Comparison of ENCODE assay signal across 2 cellular contexts in the genomic region with DNA sequence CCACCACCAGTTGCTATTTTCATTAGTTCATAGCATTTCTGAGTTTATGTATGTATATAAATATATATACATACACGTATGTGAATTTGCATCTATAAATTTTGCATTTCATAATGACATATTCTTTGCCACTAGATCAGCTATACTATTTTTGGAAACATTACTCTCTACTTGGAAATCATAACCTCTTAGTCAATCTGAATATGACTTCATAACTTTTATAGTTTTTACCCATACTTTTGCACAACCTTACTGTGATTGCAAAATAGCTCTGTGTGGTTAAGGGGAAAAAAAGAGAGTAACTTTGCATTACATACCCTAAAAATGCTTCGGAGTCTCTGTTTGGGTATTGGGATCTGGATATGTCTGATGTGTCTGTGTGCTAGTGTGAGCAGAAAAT.
TF ChIP-seq lines count a peak whose summit lies in the region.

No MANE protein-coding gene starts in this region.

TF ChIP-seq in SK-N-SH, 30 proteins besides CTCF, POLR2A, EP300 and RAD21:
- peak; percentile 52; the same call in 1 of the 2 replicates for TF ChIP-seq MEF2A (IDR thresholded peaks at IDR 0.05; ENCODE audit: borderline replicate concordance, low read depth)
- no peak for TF ChIP-seq ELF1 (IDR thresholded peaks at IDR 0.05)
- TF ChIP-seq, protein P1, sequence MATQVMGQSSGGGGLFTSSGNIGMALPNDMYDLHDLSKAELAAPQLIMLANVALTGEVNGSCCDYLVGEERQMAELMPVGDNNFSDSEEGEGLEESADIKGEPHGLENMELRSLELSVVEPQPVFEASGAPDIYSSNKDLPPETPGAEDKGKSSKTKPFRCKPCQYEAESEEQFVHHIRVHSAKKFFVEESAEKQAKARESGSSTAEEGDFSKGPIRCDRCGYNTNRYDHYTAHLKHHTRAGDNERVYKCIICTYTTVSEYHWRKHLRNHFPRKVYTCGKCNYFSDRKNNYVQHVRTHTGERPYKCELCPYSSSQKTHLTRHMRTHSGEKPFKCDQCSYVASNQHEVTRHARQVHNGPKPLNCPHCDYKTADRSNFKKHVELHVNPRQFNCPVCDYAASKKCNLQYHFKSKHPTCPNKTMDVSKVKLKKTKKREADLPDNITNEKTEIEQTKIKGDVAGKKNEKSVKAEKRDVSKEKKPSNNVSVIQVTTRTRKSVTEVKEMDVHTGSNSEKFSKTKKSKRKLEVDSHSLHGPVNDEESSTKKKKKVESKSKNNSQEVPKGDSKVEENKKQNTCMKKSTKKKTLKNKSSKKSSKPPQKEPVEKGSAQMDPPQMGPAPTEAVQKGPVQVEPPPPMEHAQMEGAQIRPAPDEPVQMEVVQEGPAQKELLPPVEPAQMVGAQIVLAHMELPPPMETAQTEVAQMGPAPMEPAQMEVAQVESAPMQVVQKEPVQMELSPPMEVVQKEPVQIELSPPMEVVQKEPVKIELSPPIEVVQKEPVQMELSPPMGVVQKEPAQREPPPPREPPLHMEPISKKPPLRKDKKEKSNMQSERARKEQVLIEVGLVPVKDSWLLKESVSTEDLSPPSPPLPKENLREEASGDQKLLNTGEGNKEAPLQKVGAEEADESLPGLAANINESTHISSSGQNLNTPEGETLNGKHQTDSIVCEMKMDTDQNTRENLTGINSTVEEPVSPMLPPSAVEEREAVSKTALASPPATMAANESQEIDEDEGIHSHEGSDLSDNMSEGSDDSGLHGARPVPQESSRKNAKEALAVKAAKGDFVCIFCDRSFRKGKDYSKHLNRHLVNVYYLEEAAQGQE (IDR thresholded peaks at IDR 0.05; ENCODE audit: low read depth, low read length): no peak
- no peak for TF ChIP-seq SMC3 (IDR thresholded peaks at IDR 0.05; ENCODE audit: low read depth, low read length)
- TF ChIP-seq NFIC (IDR thresholded peaks at IDR 0.05; ENCODE audit: borderline replicate concordance): no peak
- no peak for TF ChIP-seq MXI1 (IDR thresholded peaks at IDR 0.05; ENCODE audit: low read depth, low read length)
- TF ChIP-seq TCF12 (IDR thresholded peaks at IDR 0.05): no peak
- TF ChIP-seq FOXM1 (IDR thresholded peaks at IDR 0.05; ENCODE audit: low read depth): no peak
TF ChIP-seq in SK-N-SH: peak in this region for 1.

TF ChIP-seq in SK-N-SH treated with all-trans-retinoic acid at 6 μM for 48 hours, 23 proteins besides CTCF, POLR2A, EP300 and RAD21:
- TF ChIP-seq, protein P2, sequence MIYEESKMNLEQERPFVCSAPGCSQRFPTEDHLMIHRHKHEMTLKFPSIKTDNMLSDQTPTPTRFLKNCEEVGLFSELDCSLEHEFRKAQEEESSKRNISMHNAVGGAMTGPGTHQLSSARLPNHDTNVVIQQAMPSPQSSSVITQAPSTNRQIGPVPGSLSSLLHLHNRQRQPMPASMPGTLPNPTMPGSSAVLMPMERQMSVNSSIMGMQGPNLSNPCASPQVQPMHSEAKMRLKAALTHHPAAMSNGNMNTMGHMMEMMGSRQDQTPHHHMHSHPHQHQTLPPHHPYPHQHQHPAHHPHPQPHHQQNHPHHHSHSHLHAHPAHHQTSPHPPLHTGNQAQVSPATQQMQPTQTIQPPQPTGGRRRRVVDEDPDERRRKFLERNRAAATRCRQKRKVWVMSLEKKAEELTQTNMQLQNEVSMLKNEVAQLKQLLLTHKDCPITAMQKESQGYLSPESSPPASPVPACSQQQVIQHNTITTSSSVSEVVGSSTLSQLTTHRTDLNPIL (CRISPR knock-in tag; IDR thresholded peaks at IDR 0.05; ENCODE audit: low read depth): no peak
- TF ChIP-seq PPARA (CRISPR knock-in tag; IDR thresholded peaks at IDR 0.05; ENCODE audit: borderline replicate concordance) (no peak), RARB (CRISPR knock-in tag; IDR thresholded peaks at IDR 0.05) (no peak), ZC3H10 (CRISPR knock-in tag; IDR thresholded peaks at IDR 0.05) (no peak), ZNF8 (CRISPR knock-in tag; IDR thresholded peaks at IDR 0.05) (no peak), ARNTL (CRISPR knock-in tag; IDR thresholded peaks at IDR 0.05; ENCODE audit: borderline replicate concordance, low read depth) (no peak), TOX (CRISPR knock-in tag; IDR thresholded peaks at IDR 0.05; ENCODE audit: borderline replicate concordance) (no peak), SNAI2 (CRISPR knock-in tag; IDR thresholded peaks at IDR 0.05) (no peak), ZFP3 (CRISPR knock-in tag; IDR thresholded peaks at IDR 0.05) (no peak), OSR1 (CRISPR knock-in tag; IDR thresholded peaks at IDR 0.05) (no peak), GLIS3 (CRISPR knock-in tag; IDR thresholded peaks at IDR 0.05) (no peak), TCF4 (CRISPR knock-in tag; IDR thresholded peaks at IDR 0.05; ENCODE audit: borderline replicate concordance) (no peak), ZNF565 (CRISPR knock-in tag; conservative IDR thresholded peaks at IDR 0.05; ENCODE audit: low read depth) (no peak), ESRRG (CRISPR knock-in tag; IDR thresholded peaks at IDR 0.05) (no peak), ISL1 (CRISPR knock-in tag; IDR thresholded peaks at IDR 0.05) (no peak)
- TF ChIP-seq, protein P3, sequence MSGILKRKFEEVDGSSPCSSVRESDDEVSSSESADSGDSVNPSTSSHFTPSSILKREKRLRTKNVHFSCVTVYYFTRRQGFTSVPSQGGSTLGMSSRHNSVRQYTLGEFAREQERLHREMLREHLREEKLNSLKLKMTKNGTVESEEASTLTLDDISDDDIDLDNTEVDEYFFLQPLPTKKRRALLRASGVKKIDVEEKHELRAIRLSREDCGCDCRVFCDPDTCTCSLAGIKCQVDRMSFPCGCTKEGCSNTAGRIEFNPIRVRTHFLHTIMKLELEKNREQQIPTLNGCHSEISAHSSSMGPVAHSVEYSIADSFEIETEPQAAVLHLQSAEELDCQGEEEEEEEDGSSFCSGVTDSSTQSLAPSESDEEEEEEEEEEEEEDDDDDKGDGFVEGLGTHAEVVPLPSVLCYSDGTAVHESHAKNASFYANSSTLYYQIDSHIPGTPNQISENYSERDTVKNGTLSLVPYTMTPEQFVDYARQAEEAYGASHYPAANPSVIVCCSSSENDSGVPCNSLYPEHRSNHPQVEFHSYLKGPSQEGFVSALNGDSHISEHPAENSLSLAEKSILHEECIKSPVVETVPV (CRISPR knock-in tag; IDR thresholded peaks at IDR 0.05): no peak
- TF ChIP-seq, protein P4, sequence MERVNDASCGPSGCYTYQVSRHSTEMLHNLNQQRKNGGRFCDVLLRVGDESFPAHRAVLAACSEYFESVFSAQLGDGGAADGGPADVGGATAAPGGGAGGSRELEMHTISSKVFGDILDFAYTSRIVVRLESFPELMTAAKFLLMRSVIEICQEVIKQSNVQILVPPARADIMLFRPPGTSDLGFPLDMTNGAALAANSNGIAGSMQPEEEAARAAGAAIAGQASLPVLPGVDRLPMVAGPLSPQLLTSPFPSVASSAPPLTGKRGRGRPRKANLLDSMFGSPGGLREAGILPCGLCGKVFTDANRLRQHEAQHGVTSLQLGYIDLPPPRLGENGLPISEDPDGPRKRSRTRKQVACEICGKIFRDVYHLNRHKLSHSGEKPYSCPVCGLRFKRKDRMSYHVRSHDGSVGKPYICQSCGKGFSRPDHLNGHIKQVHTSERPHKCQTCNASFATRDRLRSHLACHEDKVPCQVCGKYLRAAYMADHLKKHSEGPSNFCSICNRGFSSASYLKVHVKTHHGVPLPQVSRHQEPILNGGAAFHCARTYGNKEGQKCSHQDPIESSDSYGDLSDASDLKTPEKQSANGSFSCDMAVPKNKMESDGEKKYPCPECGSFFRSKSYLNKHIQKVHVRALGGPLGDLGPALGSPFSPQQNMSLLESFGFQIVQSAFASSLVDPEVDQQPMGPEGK (CRISPR knock-in tag; IDR thresholded peaks at IDR 0.05; ENCODE audit: borderline replicate concordance): no peak
- TF ChIP-seq, protein P5, sequence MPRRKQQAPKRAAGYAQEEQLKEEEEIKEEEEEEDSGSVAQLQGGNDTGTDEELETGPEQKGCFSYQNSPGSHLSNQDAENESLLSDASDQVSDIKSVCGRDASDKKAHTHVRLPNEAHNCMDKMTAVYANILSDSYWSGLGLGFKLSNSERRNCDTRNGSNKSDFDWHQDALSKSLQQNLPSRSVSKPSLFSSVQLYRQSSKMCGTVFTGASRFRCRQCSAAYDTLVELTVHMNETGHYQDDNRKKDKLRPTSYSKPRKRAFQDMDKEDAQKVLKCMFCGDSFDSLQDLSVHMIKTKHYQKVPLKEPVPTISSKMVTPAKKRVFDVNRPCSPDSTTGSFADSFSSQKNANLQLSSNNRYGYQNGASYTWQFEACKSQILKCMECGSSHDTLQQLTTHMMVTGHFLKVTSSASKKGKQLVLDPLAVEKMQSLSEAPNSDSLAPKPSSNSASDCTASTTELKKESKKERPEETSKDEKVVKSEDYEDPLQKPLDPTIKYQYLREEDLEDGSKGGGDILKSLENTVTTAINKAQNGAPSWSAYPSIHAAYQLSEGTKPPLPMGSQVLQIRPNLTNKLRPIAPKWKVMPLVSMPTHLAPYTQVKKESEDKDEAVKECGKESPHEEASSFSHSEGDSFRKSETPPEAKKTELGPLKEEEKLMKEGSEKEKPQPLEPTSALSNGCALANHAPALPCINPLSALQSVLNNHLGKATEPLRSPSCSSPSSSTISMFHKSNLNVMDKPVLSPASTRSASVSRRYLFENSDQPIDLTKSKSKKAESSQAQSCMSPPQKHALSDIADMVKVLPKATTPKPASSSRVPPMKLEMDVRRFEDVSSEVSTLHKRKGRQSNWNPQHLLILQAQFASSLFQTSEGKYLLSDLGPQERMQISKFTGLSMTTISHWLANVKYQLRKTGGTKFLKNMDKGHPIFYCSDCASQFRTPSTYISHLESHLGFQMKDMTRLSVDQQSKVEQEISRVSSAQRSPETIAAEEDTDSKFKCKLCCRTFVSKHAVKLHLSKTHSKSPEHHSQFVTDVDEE (CRISPR knock-in tag; IDR thresholded peaks at IDR 0.05): no peak
